ENCODE assay signal across 1 cellular context in the genomic region with DNA sequence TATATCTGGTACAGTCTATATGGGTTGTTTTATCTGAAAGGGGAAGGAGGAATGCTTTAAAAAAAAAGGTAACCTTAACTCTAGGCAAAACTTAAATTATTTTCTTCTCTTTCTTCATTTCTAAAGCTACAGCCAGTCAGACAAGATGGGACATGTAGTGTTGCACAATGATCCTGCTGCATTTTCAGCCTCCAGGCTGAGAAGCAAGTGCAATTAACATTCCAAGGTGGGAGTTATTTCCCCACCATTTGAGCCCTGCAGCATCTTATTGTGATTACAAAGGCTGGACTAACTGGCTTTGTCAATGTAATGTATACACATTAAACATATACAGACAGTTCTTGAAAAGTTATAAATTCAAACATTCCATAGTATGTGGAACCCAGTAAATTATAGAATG.
TF ChIP-seq lines count a peak whose summit lies in the region.

No MANE protein-coding gene starts in this region.

TF ChIP-seq in WTC11, 78 proteins besides CTCF, POLR2A, EP300 and RAD21 (continued from another document):
- no peak for TF ChIP-seq PRDM15 (CRISPR knock-in tag; IDR thresholded peaks at IDR 0.05)
- no peak for TF ChIP-seq JUN (CRISPR knock-in tag; IDR thresholded peaks at IDR 0.05)
- TF ChIP-seq ZNF423 (CRISPR knock-in tag; IDR thresholded peaks at IDR 0.05), result no peak
- no peak for TF ChIP-seq EMX1 (CRISPR knock-in tag; IDR thresholded peaks at IDR 0.05)
- TF ChIP-seq ZNF232 (CRISPR knock-in tag; IDR thresholded peaks at IDR 0.05), result no peak
- TF ChIP-seq USF1 (CRISPR knock-in tag; IDR thresholded peaks at IDR 0.05), result no peak
- no peak for TF ChIP-seq ZSCAN18 (CRISPR knock-in tag; IDR thresholded peaks at IDR 0.05)
